14 cellular contexts compared by ENCODE assay signal in the genomic region with DNA sequence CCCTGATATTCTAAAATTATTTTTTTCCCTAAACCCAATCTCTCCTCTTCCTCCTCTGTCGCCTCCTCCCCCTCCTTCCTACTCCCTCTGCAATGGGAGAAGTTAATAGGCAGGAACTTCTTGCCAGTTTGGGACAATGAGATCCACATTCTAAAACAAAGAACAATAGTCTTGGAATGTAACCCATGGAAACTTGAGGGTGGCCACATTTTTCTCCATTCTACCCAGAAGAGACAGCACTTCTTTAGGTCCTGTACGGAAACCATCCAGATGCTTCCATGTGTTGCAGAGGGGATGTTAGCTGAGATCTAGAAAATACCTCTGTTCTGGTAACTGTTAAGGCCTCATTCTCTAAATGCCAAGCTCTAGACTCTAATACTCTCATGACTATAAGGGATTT.
A peak's percentile ranks its signal among the peaks of the same experiment; 100 is the strongest.
DNase-seq lines count a peak whose midpoint lies in the region; ATAC-seq and TF ChIP-seq lines count a peak whose summit lies in the region.
"Had no signal": no experiment of that assay in that cellular context is flagged by ENCODE, and none has a peak within 500 bp of the region (broad histone marks: within the 10 kb centered on the region; RNA-seq: fewer than 3 reads in every experiment).

No MANE protein-coding gene starts in this region.

- in situ Hi-C loops in KBM-7 (cut with MboI; ENCODE audit: low pct_unique_long_range_greater_than_20kb, low sequenced_read_pairs), result no loop called here

- POLR2A ChIA-PET in AG04449 (lab: Yijun Ruan, JAX), result interaction anchor here (1.1 to 16.5 kb wide), 6 partner anchors 8 to 65 kb away, joined by 3 to 383 read pairs (median 16); partner anchors contain the start of gene SPARC

- peaks cover 32% of the 10 kb centered on the region for H3K79me2 ChIP-seq in parathyroid adenoma

- no peaks in the 10 kb centered on the region for H3K27me3 ChIP-seq in parathyroid adenoma (ENCODE audit: control insufficient read depth, insufficient read depth, low read length)
- H3K27me3 ChIP-seq: BE2C had no signal

- H3K4me1 ChIP-seq in parathyroid adenoma, result peaks cover 22% of the 10 kb centered on the region
- H3K4me1 ChIP-seq: BE2C had no signal

- CTCF ChIA-PET in AG04449 (lab: Yijun Ruan, JAX), result interaction anchor here (1.4 to 12.0 kb wide), 2 partner anchors 42 to 64 kb away, joined by 3 to 198 read pairs; no protein-coding TSS in a partner anchor

- ATAC-seq in HG02763 (IDR thresholded peaks at IDR 0.05; ENCODE audit: unreplicated experiment), result no peak
- ATAC-seq: HCT116 had no signal

- H3K36me3 ChIP-seq in parathyroid adenoma (ENCODE audit: control insufficient read depth, insufficient read depth, low read length), result no peaks in the 10 kb centered on the region
- H3K36me3 ChIP-seq: BE2C had no signal

- no peaks in the 10 kb centered on the region for H3K9me3 ChIP-seq in parathyroid adenoma (ENCODE audit: control insufficient read depth, low read length)
- H3K9me3 ChIP-seq: BE2C had no signal

- H3K4me3 ChIP-seq in AG04449 (ENCODE audit: low read depth, low read length), result peak overlapping the region; percentile 16; the same call in 1 of the 2 replicates
- H3K4me3 ChIP-seq in foreskin fibroblast (ENCODE audit: low read depth in 1 of 2, low read length in 2 of 2), result peak overlapping the region; percentile 27 to 85
- no peak overlapping the region for H3K4me3 ChIP-seq in parathyroid adenoma (ENCODE audit: low read depth, low read length)

- DNase-seq in AG04449 (ENCODE audit: low read depth, low spot score) (no peak), foreskin fibroblast (peak in 1 of 2 donors; percentile 64), KBM-7 (no peak), NCI-H187 treated with DMSO at 0.1 percent for 48 hours (lab: John Stamatoyannopoulos, UW) (no peak), islet precursor cell (no peak)
- DNase-seq: BE2C; NCI-H1048; NCI-H82; stimulated activated CD4-positive, alpha-beta T cell treated with anti-CD3 and anti-CD28 coated beads, Interleukin-4, amount 100 ng/mL, for 1 hour; trophoblast cell had no signal

- H2AFZ ChIP-seq in parathyroid adenoma, result no peak overlapping the region

- H3K27ac ChIP-seq in VCaP, result peak overlapping the region; percentile 59
- H3K27ac ChIP-seq in parathyroid adenoma, result peak overlapping the region; percentile 45

- H3K4me2 ChIP-seq in parathyroid adenoma (ENCODE audit: low read length), result no peak overlapping the region

- no peak for TF ChIP-seq CTCF in AG04449 (IDR thresholded peaks at IDR 0.05; ENCODE audit: insufficient read depth, low read length, missing control alignments)
- TF ChIP-seq CTCF in VCaP (conservative IDR thresholded peaks at IDR 0.05), result no peak
- no peak for TF ChIP-seq CTCF in foreskin fibroblast (IDR thresholded peaks at IDR 0.05; ENCODE audit: low read depth, low read length)
- no peak for TF ChIP-seq CTCF in parathyroid adenoma (IDR thresholded peaks at IDR 0.05)

- no peak overlapping the region for H3K9ac ChIP-seq in parathyroid adenoma
